23 cellular contexts compared by ENCODE assay signal in genomic region chr18:44767807-44768206, GRCh38.
"Had no signal": no experiment of that assay in that cellular context is flagged by ENCODE, and none has a peak within 500 bp of the region (broad histone marks: within the 10 kb centered on the region; RNA-seq: fewer than 3 reads in every experiment).

No MANE protein-coding gene starts in this region.

- ATAC-seq: HepG2, K562 had no signal

- H3K36me3 ChIP-seq: SJSA1 had no signal

- H3K9me3 ChIP-seq: SJSA1 had no signal

- H3K27ac ChIP-seq: KMS-11, SJSA1, SK-N-MC had no signal

- DNase-seq: IMR-90, Kasumi-1, MM.1S, NCI-H1092 treated with DMSO at 0.1 percent for 48 hours, NCI-H1436, NCI-H187, NCI-H2029, NCI-H2081 treated with DMSO at 0.1 percent for 48 hours, NCI-H2171 treated with DMSO at 0.1 percent for 48 hours, NCI-H345, NCI-H446 treated with DMSO at 0.1 percent for 48 hours, NCI-H510A treated with DMSO at 0.1 percent for 48 hours, NCI-H526, NCI-H774, Right ventricle myocardium superior, RPMI8226, SIG-M5 had no signal

- FAIRE-seq: HepG2, K562, RCC 7860 had no signal

- H3K4me3 ChIP-seq: K562, SJSA1, SK-N-MC had no signal

- H3K27me3 ChIP-seq: SJSA1 had no signal
